In the genomic region with DNA sequence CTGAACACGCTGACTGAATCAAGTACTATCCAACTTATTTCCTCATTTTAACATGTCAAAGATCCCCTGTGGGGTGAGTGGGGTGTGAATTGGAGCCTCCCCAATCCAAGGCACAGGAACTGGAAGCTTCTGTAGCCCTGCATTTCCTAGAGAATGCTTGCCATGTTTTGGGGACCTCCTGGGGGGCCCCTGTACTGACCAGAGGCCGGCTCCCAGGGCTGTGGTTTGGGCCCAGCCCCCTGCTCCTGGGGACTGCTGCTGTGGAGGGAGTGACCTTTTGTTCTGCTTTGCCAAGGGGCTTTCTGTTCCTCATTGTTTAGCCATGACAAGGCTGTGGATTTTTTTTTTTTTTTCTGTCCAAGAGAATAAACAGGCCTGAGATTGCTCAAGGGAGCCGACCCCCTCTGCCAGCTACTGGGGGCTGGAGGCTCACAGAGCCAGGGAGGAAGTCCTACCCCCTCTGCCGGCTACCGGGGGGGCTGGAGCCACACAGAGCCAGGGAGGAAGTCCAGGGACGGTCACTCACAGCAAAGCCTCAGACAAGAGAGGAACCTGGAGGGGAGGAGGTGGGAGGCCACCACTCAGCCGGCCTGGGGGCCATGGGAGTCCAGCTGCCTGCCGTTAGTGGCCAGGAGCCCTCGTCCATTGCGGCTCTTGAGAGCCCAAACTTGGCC, we compare ENCODE assay signal across 7 cellular contexts. TPM values are rescaled to one million over a fixed set of nuclear protein-coding genes. Genes with fewer than 3 reads are reported as not detected.
DNase-seq lines count a peak whose midpoint lies in the region; ATAC-seq and TF ChIP-seq lines count a peak whose summit lies in the region.

No MANE protein-coding gene starts in this region.

- H3K79me2 ChIP-seq in hepatocyte = no peaks in the 10 kb centered on the region

- WGBS in hepatocyte (ENCODE audit: low lambda C conversion rate, missing lambda C conversion rate) = 22% methylated on average over 7 of the region's 10 CpGs

- no peak for TF ChIP-seq CTCF in hepatocyte (IDR thresholded peaks at IDR 0.05; ENCODE audit: poor library complexity)

- ATAC-seq in GM21737 (IDR thresholded peaks at IDR 0.05; ENCODE audit: unreplicated experiment) = no peak

- H3K27ac ChIP-seq in hepatocyte = peak overlapping the region; percentile 73
- peak overlapping the region; percentile 77 for H3K27ac ChIP-seq in rectal smooth muscle tissue (ENCODE audit: low read depth, low read length)

- no peaks in the 10 kb centered on the region for H3K9me3 ChIP-seq in hepatocyte (ENCODE audit: low read depth)

- H3K4me3 ChIP-seq in hepatocyte = no peak overlapping the region
- H3K4me3 ChIP-seq in rectal smooth muscle tissue (ENCODE audit: low read length) = peak overlapping the region; percentile 30

- no peaks in the 10 kb centered on the region for H3K36me3 ChIP-seq in hepatocyte (replicated peaks; ENCODE audit: insufficient read depth, low read depth)
- no peaks in the 10 kb centered on the region for H3K36me3 ChIP-seq in rectal smooth muscle tissue (ENCODE audit: control insufficient read depth, insufficient read depth, low read length)

- H2AFZ ChIP-seq in hepatocyte = peak overlapping the region; percentile 5

- no peaks in the 10 kb centered on the region for H4K20me1 ChIP-seq in hepatocyte (ENCODE audit: insufficient read depth, poor library complexity, severe bottlenecking)

- no peak overlapping the region for H3K9ac ChIP-seq in rectal smooth muscle tissue (ENCODE audit: low read length)

- H3K4me2 ChIP-seq in hepatocyte = peak overlapping the region; percentile 48

- H3K27me3 ChIP-seq in hepatocyte = no peaks in the 10 kb centered on the region
- no peaks in the 10 kb centered on the region for H3K27me3 ChIP-seq in rectal smooth muscle tissue (ENCODE audit: control insufficient read depth, insufficient read depth, low read length)

- H3K4me1 ChIP-seq in hepatocyte (ENCODE audit: insufficient read depth) (peaks cover 19% of the 10 kb centered on the region), rectal smooth muscle tissue (ENCODE audit: control insufficient read depth, insufficient read depth, low read length) (peaks cover 25% of the 10 kb centered on the region)

- peak; percentile 17 for DNase-seq in HK-2 (ENCODE audit: unreplicated experiment)
- peak; percentile 92 for DNase-seq in amniotic epithelial cell (ENCODE audit: low read depth)
- DNase-seq in hepatocyte (ENCODE audit: low spot score) = peak; percentile 65
- no peak for DNase-seq in activated CD4-positive, CD25-positive, alpha-beta regulatory T cell treated with anti-CD3 and anti-CD28 coated beads, Interleukin-2, amount 50 U/mL, for 72 hours
- DNase-seq in central memory CD4-positive, alpha-beta T cell = no peak

- no peaks in the 10 kb centered on the region for H3K9me2 ChIP-seq in hepatocyte (replicated peaks; ENCODE audit: insufficient read depth)

RNA-seq across cellular contexts. Expression of a gene that starts 17.4 kb away (rescaled TPM):
- 4.1 and 13.4 TPM in 2 replicates for total RNA-seq in hepatocyte
- 3.0 and 4.3 TPM in 2 replicates for polyA plus RNA-seq in hepatocyte

RNA-seq across cellular contexts. Expression of a gene that starts 45.7 kb away (rescaled TPM):
- total RNA-seq in hepatocyte = 32.2 and 32.8 TPM in 2 replicates
- polyA plus RNA-seq in hepatocyte = 7.3 and 10.7 TPM in 2 replicates

Comparison
In these comparisons a context has a peak if more than half of its experiments do, and no peak if none do; other contexts are left out.
1. DNase-seq: peak in HK-2 (single experiment), amniotic epithelial cell (single experiment) and hepatocyte (single experiment); none in activated CD4-positive, CD25-positive, alpha-beta regulatory T cell treated with anti-CD3 and anti-CD28 coated beads, Interleukin-2, amount 50 U/mL, for 72 hours (single experiment) and central memory CD4-positive, alpha-beta T cell (single experiment).